In the genomic region with DNA sequence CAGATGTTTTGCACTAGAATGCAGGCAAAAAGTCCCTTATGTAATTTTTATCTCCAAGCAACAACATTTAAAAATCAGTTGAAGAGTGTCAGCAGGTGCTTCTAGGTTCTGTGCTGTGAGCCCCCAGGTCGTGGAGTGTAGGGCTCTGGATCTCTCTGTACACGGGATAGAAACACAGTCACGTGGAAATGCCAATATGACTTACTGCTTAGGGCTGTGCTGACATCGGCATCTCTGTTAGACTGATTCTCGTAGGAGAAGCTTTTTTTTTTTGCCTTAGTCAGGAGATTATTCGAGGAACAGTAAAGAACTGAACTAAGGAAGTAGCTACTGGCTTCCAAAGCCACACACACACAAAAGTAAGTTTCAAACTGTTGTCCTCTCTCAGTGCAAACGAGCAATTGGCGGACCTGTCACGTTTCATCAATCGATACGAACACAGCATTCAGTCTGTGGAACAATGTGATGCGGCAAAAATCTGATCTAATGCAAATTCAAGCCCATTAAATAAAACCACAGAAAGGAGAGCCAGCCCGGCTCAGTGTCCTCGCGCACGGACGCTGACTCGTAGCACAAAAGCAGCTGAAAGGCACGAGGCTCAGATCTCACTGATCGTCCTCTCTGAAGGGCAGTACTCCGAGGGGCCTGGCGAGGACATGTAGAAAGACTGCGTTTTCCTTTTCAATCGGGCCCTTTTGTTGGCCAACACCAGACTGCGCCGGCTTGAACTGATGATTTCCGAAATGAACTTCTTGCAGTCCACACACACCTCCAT, we compare ENCODE assay signal across 23 cellular contexts. TPM values are rescaled to one million over a fixed set of nuclear protein-coding genes. Genes with fewer than 3 reads are reported as not detected.
A peak's percentile ranks its signal among the peaks of the same experiment; 100 is the strongest.
DNase-seq lines count a peak whose midpoint lies in the region; ATAC-seq and TF ChIP-seq lines count a peak whose summit lies in the region.
"Had no signal": no experiment of that assay in that cellular context is flagged by ENCODE, and none has a peak within 500 bp of the region (broad histone marks: within the 10 kb centered on the region; RNA-seq: fewer than 3 reads in every experiment).

No MANE protein-coding gene starts in this region.

- no peak overlapping the region for H3K4me2 ChIP-seq in PC-3 (ENCODE audit: low read length)
- H3K4me2 ChIP-seq: smooth muscle cell had no signal

- no peak for TF ChIP-seq CTCF in PC-3 (conservative IDR thresholded peaks at IDR 0.05; ENCODE audit: low read depth, low read length)
- TF ChIP-seq CTCF in left lung (IDR thresholded peaks at IDR 0.05), result no peak

- H3K27me3 ChIP-seq in PC-3 (ENCODE audit: low read length) (no peaks in the 10 kb centered on the region), left lung (no peaks in the 10 kb centered on the region)
- H3K27me3 ChIP-seq: adrenal gland had no signal

- H3K9me3 ChIP-seq in PC-3 (ENCODE audit: low read length), result no peaks in the 10 kb centered on the region
- peaks cover 0 to 2% of the 10 kb centered on the region in 2 donors for H3K9me3 ChIP-seq in left lung
- H3K9me3 ChIP-seq: prostate gland had no signal

- no peak overlapping the region for H2AFZ ChIP-seq in PC-3 (ENCODE audit: low read length)

- H3K9ac ChIP-seq in PC-3 (ENCODE audit: low read length), result no peak overlapping the region

- no peaks in the 10 kb centered on the region for H4K20me1 ChIP-seq in PC-3 (ENCODE audit: low read length)

- H3K4me3 ChIP-seq in PC-3 (ENCODE audit: low read length) (no peak overlapping the region), left lung (no peak overlapping the region)
- H3K4me3 ChIP-seq: adrenal gland, HAP-1, prostate gland, smooth muscle cell had no signal

- POLR2A ChIA-PET in PC-3 (lab: Charles Lee; ENCODE audit: unreplicated experiment), result interaction anchor here (0.6 kb wide), 1 partner anchor 90 kb away, joined by 9 read pairs; no protein-coding TSS in a partner anchor

- H3K27ac ChIP-seq in PC-3 (ENCODE audit: low read length) (no peak overlapping the region), left lung (no peak overlapping the region)
- H3K27ac ChIP-seq: C4-2B, prostate gland, VCaP had no signal

- peaks cover 12% of the 10 kb centered on the region for H3K36me3 ChIP-seq in PC-3 (ENCODE audit: low read depth, low read length)
- H3K36me3 ChIP-seq in left lung, result peaks cover 0 to 36% of the 10 kb centered on the region in 2 donors

- DNase-seq in PC-3 (no peak), astrocyte of the hippocampus (ENCODE audit: low read depth, low spot score) (peak; percentile 18), left lung (no peak), sciatic nerve (ENCODE audit: low spot score) (no peak), DMS53 (lab: John Stamatoyannopoulos, UW) (no peak), GDM1 (lab: John Stamatoyannopoulos, UW) (no peak), NCI-H1105 treated with DMSO at 0.1 percent for 48 hours (lab: John Stamatoyannopoulos, UW) (no peak)
- DNase-seq: activated CD4-positive, alpha-beta T cell treated with anti-CD3 and anti-CD28 coated beads for 4 hours; activated naive CD4-positive, alpha-beta T cell treated with Interleukin-2 at 50 U/mL for 16 hours; activated T-cell treated with anti-CD3 and anti-CD28 coated beads, Interleukin-2, amount 50 U/mL, for 48 hours; effector CD4-positive, alpha-beta T cell; glutamatergic neuron; mesenchymal stem cell; NCI-H2081 treated with DMSO at 0.1 percent for 48 hours; NCI-H446 treated with DMSO at 0.1 percent for 48 hours; SHP77; stimulated activated CD4-positive, alpha-beta T cell treated with anti-CD3 and anti-CD28 coated beads, Interleukin-2, amount 100 ng/mL, for 24 hours had no signal

- no peak for ATAC-seq in PC-3
- ATAC-seq in left lung, result peak; percentile 61
- peak; percentile 71 for ATAC-seq in sciatic nerve

- H3F3A ChIP-seq in PC-3 (ENCODE audit: low read length, unreplicated experiment), result no peaks in the 10 kb centered on the region

- intact Hi-C loops in PC-3 (cut with micrococcal nuclease), result no loop called here
- intact Hi-C loops in left lung (cut with DNase I), result no loop called here
- intact Hi-C loops in sciatic nerve (cut with DNase I), result no loop called here

- H3K9me2 ChIP-seq in PC-3 (replicated peaks; ENCODE audit: low read length), result no peaks in the 10 kb centered on the region

- no peaks in the 10 kb centered on the region for H3K4me1 ChIP-seq in PC-3 (ENCODE audit: insufficient read depth, low read length)
- no peaks in the 10 kb centered on the region for H3K4me1 ChIP-seq in left lung
- H3K4me1 ChIP-seq: adrenal gland, HAP-1, prostate gland had no signal

- TSS peak; percentile 6 for BruUV-seq in PC-3 (replicated peaks; lab: Mats Ljungman, UMichigan)

- CTCF ChIA-PET in PC-3 (lab: Charles Lee), result no interaction called here

- H3K79me2 ChIP-seq in PC-3 (ENCODE audit: low read length), result no peaks in the 10 kb centered on the region

RNA-seq across cellular contexts. Expression of gene PRELID3A, which starts 41.5 kb away (rescaled TPM):
- total RNA-seq in PC-3 (2014; rRNA removed) (9.7 and 16.5 TPM in 2 replicates), left lung (1 to 10 TPM; 5.3 TPM), sciatic nerve (17.8 TPM)
